ENCODE assay signal across 3 cellular contexts in genomic region chr10:130518921-130519320, GRCh38.
A peak's percentile ranks its signal among the peaks of the same experiment; 100 is the strongest.
DNase-seq lines count a peak whose midpoint lies in the region; ATAC-seq, FAIRE-seq and TF ChIP-seq lines count a peak whose summit lies in the region.
"Not testable (repeated sequence)": the region's sequence is repeated elsewhere in the genome, so short reads cannot be mapped to it uniquely, and the experiment has no call there.

No MANE protein-coding gene starts in this region.

- not testable (repeated sequence) for H3K27ac ChIP-seq in KMS-11; K562 (ENCODE audit: extremely low read depth, low read depth, low read length)

- H3K4me1 ChIP-seq in KMS-11 (ENCODE audit: low read depth, poor library complexity, severe bottlenecking); K562 (replicated peaks in 1 of 2; ENCODE audit: control insufficient read depth in 2 of 2, insufficient read depth in 2 of 2, low read length in 2 of 2): not testable (repeated sequence)

- POLR2A ChIA-PET in K562 (lab: Yijun Ruan, JAX) = not testable (repeated sequence)

- intact Hi-C loops in K562 (cut with micrococcal nuclease) = not testable (repeated sequence)

- TF ChIP-seq EP300 in Ishikawa (IDR thresholded peaks at IDR 0.05; ENCODE audit: borderline replicate concordance); K562 (IDR thresholded peaks at IDR 0.05; ENCODE audit: low read length): not testable (repeated sequence)

- in situ Hi-C loops in K562 (cut with MboI) = not testable (repeated sequence)

- H2AFZ ChIP-seq in KMS-11 (ENCODE audit: low read depth) (peak overlapping the region; percentile 31; the same call in 1 of the 2 replicates), K562 (ENCODE audit: low read depth, low read length) (0 out of 2 replicates have a peak overlapping the region, but pooled peaks have one; percentile 59)

- not testable (repeated sequence) for H3K9me1 ChIP-seq in K562 (ENCODE audit: control insufficient read depth, insufficient read depth, low read length)

- H3K9me3 ChIP-seq in K562 (replicated peaks; ENCODE audit: control insufficient read depth, insufficient read depth, low read depth, low read length) = not testable (repeated sequence)

- not testable (repeated sequence) for DNase-seq in K562 (ENCODE audit: extremely low read depth in 1 of 4, low spot score in 3 of 4)

- not testable (repeated sequence) for FAIRE-seq in K562 (lab: Jason Lieb, UNC)

- CTCF ChIA-PET in K562 (lab: Yijun Ruan, JAX; ENCODE audit: low intra/inter-chr PET ratio) = not testable (repeated sequence)

- TF ChIP-seq CTCF in KMS-11 (conservative IDR thresholded peaks at IDR 0.05; ENCODE audit: low read depth, low read length); K562 (IDR thresholded peaks at IDR 0.05 in 2 of 3, conservative IDR thresholded peaks at IDR 0.05 in 1 of 3; ENCODE audit: insufficient read depth in 2 of 3, low read depth in 1 of 3, low read length in 3 of 3): not testable (repeated sequence)

- H3K27me3 ChIP-seq in KMS-11 (ENCODE audit: insufficient read depth, low read depth); K562 (ENCODE audit: control insufficient read depth in 2 of 2, insufficient read depth in 2 of 2, low read length in 2 of 2): not testable (repeated sequence)

- WGBS in K562 (ENCODE audit: insufficient coverage, low coverage, missing lambda C conversion rate) = 10% methylated on average over 2 of the region's 13 CpGs

- not testable (repeated sequence) for TF ChIP-seq POLR2A in K562 (conservative IDR thresholded peaks at IDR 0.05)

- not testable (repeated sequence) for ATAC-seq in K562

- H3K79me2 ChIP-seq in KMS-11 (ENCODE audit: insufficient read depth, low read depth); K562 (ENCODE audit: control insufficient read depth, insufficient read depth, low read length): not testable (repeated sequence)

- H3K36me3 ChIP-seq in KMS-11 (ENCODE audit: insufficient read depth); K562 (ENCODE audit: control insufficient read depth, insufficient read depth, low read length): not testable (repeated sequence)

- BruUV-seq in K562 (replicated peaks; lab: Mats Ljungman, UMichigan) = not testable (repeated sequence)

- not testable (repeated sequence) for TF ChIP-seq RAD21 in Ishikawa (IDR thresholded peaks at IDR 0.05; ENCODE audit: low read depth); K562 (CRISPR knock-in tag; conservative IDR thresholded peaks at IDR 0.05 in 1 of 2, IDR thresholded peaks at IDR 0.05 in 1 of 2)

- not testable (repeated sequence) for H3K4me3 ChIP-seq in KMS-11 (IDR thresholded peaks at IDR 0.05; ENCODE audit: insufficient read depth, low read depth, low read length); K562

- H3K9ac ChIP-seq in KMS-11; K562 (ENCODE audit: insufficient read depth in 1 of 2, low read depth in 2 of 2, low read length in 2 of 2): not testable (repeated sequence)

- not testable (repeated sequence) for H3K4me2 ChIP-seq in KMS-11; K562 (ENCODE audit: insufficient read depth, low read length)

- not testable (repeated sequence) for H4K20me1 ChIP-seq in KMS-11 (ENCODE audit: insufficient read depth); K562 (replicated peaks; ENCODE audit: control insufficient read depth, insufficient read depth, low read length)

TF ChIP-seq in Ishikawa, 13 proteins besides CTCF, POLR2A, EP300 and RAD21:
- TF ChIP-seq YY1 (IDR thresholded peaks at IDR 0.05; ENCODE audit: low read depth) = peak; percentile 74; the same call in 1 of the 2 replicates

TF ChIP-seq in K562, 482 proteins besides CTCF, POLR2A, EP300 and RAD21:
- peak; percentile 45 to 82 (median 57) for TF ChIP-seq YY1 (IDR thresholded peaks at IDR 0.05; ENCODE audit: borderline replicate concordance in 1 of 3, control insufficient read depth in 1 of 3, extremely low read depth in 1 of 3, insufficient read depth in 3 of 3, insufficient read length in 1 of 3, insufficient replicate concordance in 2 of 3, low read depth in 1 of 3, low read length in 2 of 3)
